Comparison of ENCODE assay signal across 1 cellular context in the genomic region with DNA sequence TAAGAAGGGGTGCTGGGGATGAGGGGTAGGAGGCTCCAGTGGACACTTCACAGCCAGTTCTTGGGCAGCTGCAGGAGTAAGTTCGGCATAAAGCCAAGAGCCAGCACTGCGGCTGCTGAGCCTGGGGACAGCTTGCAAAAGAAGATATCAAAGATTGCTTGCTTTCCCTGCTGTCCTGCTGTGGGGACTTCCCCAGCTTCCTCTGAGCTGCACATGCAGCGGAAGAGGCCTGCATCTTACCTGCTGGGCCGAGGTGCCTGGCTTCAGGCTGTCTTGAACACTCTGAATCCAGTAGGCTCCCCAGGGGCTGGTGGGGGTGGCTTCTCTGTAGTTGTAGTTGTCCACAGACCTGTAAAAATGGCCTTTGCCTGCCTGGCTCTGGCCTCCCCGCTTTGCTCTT.
TF ChIP-seq lines count a peak whose summit lies in the region.

No MANE protein-coding gene starts in this region.

TF ChIP-seq in HepG2, 621 proteins besides CTCF, POLR2A, EP300 and RAD21:
- TF ChIP-seq PHF20 (CRISPR knock-in tag; IDR thresholded peaks at IDR 0.05) (no peak), MAF1 (CRISPR knock-in tag; IDR thresholded peaks at IDR 0.05; ENCODE audit: borderline replicate concordance) (no peak), HOXA3 (CRISPR knock-in tag; IDR thresholded peaks at IDR 0.05) (no peak), TMF1 (CRISPR knock-in tag; IDR thresholded peaks at IDR 0.05; ENCODE audit: low read depth) (no peak), NR2F1 (CRISPR knock-in tag; IDR thresholded peaks at IDR 0.05) (no peak), KAT7 (CRISPR knock-in tag; IDR thresholded peaks at IDR 0.05; ENCODE audit: borderline replicate concordance) (no peak), ZBTB21 (CRISPR knock-in tag; IDR thresholded peaks at IDR 0.05) (no peak), RFX5 (IDR thresholded peaks at IDR 0.05; ENCODE audit: low read depth, low read length) (no peak), SUZ12 (IDR thresholded peaks at IDR 0.05; ENCODE audit: low read depth, low read length) (no peak), SIX1 (CRISPR knock-in tag; IDR thresholded peaks at IDR 0.05; ENCODE audit: borderline replicate concordance) (no peak), NCOA1 (CRISPR knock-in tag; IDR thresholded peaks at IDR 0.05) (no peak), NFKB2 (CRISPR knock-in tag; IDR thresholded peaks at IDR 0.05; ENCODE audit: borderline replicate concordance) (no peak), KAT8 (CRISPR knock-in tag; IDR thresholded peaks at IDR 0.05) (no peak), ZFYVE20 (CRISPR knock-in tag; IDR thresholded peaks at IDR 0.05; ENCODE audit: borderline replicate concordance, low read depth) (no peak)
- TF ChIP-seq, protein P1, sequence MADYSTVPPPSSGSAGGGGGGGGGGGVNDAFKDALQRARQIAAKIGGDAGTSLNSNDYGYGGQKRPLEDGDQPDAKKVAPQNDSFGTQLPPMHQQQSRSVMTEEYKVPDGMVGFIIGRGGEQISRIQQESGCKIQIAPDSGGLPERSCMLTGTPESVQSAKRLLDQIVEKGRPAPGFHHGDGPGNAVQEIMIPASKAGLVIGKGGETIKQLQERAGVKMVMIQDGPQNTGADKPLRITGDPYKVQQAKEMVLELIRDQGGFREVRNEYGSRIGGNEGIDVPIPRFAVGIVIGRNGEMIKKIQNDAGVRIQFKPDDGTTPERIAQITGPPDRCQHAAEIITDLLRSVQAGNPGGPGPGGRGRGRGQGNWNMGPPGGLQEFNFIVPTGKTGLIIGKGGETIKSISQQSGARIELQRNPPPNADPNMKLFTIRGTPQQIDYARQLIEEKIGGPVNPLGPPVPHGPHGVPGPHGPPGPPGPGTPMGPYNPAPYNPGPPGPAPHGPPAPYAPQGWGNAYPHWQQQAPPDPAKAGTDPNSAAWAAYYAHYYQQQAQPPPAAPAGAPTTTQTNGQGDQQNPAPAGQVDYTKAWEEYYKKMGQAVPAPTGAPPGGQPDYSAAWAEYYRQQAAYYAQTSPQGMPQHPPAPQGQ (CRISPR knock-in tag; IDR thresholded peaks at IDR 0.05; ENCODE audit: borderline replicate concordance): no peak
- TF ChIP-seq, protein P2, sequence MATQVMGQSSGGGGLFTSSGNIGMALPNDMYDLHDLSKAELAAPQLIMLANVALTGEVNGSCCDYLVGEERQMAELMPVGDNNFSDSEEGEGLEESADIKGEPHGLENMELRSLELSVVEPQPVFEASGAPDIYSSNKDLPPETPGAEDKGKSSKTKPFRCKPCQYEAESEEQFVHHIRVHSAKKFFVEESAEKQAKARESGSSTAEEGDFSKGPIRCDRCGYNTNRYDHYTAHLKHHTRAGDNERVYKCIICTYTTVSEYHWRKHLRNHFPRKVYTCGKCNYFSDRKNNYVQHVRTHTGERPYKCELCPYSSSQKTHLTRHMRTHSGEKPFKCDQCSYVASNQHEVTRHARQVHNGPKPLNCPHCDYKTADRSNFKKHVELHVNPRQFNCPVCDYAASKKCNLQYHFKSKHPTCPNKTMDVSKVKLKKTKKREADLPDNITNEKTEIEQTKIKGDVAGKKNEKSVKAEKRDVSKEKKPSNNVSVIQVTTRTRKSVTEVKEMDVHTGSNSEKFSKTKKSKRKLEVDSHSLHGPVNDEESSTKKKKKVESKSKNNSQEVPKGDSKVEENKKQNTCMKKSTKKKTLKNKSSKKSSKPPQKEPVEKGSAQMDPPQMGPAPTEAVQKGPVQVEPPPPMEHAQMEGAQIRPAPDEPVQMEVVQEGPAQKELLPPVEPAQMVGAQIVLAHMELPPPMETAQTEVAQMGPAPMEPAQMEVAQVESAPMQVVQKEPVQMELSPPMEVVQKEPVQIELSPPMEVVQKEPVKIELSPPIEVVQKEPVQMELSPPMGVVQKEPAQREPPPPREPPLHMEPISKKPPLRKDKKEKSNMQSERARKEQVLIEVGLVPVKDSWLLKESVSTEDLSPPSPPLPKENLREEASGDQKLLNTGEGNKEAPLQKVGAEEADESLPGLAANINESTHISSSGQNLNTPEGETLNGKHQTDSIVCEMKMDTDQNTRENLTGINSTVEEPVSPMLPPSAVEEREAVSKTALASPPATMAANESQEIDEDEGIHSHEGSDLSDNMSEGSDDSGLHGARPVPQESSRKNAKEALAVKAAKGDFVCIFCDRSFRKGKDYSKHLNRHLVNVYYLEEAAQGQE (IDR thresholded peaks at IDR 0.05; ENCODE audit: borderline replicate concordance in 1 of 2, low read depth in 1 of 2, low read length in 2 of 2): no peak
- TF ChIP-seq, protein P3, sequence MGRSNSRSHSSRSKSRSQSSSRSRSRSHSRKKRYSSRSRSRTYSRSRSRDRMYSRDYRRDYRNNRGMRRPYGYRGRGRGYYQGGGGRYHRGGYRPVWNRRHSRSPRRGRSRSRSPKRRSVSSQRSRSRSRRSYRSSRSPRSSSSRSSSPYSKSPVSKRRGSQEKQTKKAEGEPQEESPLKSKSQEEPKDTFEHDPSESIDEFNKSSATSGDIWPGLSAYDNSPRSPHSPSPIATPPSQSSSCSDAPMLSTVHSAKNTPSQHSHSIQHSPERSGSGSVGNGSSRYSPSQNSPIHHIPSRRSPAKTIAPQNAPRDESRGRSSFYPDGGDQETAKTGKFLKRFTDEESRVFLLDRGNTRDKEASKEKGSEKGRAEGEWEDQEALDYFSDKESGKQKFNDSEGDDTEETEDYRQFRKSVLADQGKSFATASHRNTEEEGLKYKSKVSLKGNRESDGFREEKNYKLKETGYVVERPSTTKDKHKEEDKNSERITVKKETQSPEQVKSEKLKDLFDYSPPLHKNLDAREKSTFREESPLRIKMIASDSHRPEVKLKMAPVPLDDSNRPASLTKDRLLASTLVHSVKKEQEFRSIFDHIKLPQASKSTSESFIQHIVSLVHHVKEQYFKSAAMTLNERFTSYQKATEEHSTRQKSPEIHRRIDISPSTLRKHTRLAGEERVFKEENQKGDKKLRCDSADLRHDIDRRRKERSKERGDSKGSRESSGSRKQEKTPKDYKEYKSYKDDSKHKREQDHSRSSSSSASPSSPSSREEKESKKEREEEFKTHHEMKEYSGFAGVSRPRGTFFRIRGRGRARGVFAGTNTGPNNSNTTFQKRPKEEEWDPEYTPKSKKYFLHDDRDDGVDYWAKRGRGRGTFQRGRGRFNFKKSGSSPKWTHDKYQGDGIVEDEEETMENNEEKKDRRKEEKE (IDR thresholded peaks at IDR 0.05): no peak
- TF ChIP-seq, protein P4, sequence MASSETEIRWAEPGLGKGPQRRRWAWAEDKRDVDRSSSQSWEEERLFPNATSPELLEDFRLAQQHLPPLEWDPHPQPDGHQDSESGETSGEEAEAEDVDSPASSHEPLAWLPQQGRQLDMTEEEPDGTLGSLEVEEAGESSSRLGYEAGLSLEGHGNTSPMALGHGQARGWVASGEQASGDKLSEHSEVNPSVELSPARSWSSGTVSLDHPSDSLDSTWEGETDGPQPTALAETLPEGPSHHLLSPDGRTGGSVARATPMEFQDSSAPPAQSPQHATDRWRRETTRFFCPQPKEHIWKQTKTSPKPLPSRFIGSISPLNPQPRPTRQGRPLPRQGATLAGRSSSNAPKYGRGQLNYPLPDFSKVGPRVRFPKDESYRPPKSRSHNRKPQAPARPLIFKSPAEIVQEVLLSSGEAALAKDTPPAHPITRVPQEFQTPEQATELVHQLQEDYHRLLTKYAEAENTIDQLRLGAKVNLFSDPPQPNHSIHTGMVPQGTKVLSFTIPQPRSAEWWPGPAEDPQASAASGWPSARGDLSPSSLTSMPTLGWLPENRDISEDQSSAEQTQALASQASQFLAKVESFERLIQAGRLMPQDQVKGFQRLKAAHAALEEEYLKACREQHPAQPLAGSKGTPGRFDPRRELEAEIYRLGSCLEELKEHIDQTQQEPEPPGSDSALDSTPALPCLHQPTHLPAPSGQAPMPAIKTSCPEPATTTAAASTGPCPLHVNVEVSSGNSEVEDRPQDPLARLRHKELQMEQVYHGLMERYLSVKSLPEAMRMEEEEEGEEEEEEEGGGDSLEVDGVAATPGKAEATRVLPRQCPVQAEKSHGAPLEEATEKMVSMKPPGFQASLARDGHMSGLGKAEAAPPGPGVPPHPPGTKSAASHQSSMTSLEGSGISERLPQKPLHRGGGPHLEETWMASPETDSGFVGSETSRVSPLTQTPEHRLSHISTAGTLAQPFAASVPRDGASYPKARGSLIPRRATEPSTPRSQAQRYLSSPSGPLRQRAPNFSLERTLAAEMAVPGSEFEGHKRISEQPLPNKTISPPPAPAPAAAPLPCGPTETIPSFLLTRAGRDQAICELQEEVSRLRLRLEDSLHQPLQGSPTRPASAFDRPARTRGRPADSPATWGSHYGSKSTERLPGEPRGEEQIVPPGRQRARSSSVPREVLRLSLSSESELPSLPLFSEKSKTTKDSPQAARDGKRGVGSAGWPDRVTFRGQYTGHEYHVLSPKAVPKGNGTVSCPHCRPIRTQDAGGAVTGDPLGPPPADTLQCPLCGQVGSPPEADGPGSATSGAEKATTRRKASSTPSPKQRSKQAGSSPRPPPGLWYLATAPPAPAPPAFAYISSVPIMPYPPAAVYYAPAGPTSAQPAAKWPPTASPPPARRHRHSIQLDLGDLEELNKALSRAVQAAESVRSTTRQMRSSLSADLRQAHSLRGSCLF (CRISPR knock-in tag; IDR thresholded peaks at IDR 0.05; ENCODE audit: borderline replicate concordance): no peak
